19 cellular contexts compared by ENCODE assay signal in genomic region chr2:162938387-162938786, GRCh38.
"Had no signal": no experiment of that assay in that cellular context is flagged by ENCODE, and none has a peak within 500 bp of the region (broad histone marks: within the 10 kb centered on the region; RNA-seq: fewer than 3 reads in every experiment).

No MANE protein-coding gene starts in this region.

- H3K4me1 ChIP-seq: suprapubic skin, transverse colon had no signal

- DNase-seq: activated CD4-positive, alpha-beta T cell treated with anti-CD3 and anti-CD28 coated beads, Interleukin-2, amount 10 ng/mL, durations not matched to agents 7 days and 5 days; activated CD8-positive, alpha-beta memory T cell treated with anti-CD3 and anti-CD28 coated beads, Interleukin-2, amount 50 U/mL, for 4 hours; activated naive CD4-positive, alpha-beta T cell treated with anti-CD3 and anti-CD28 coated beads for 36 hours; activated T-cell treated with anti-CD3 and anti-CD28 coated beads, Interleukin-2, amount 50 U/mL, for 4 hours; anterior cingulate cortex; caudate nucleus; dorsolateral prefrontal cortex; foreskin fibroblast; occipital lobe; stimulated activated CD4-positive, alpha-beta T cell treated with anti-CD3 and anti-CD28 coated beads, Interleukin-2, amount 100 ng/mL, for 24 hours; T-cell; transverse colon had no signal

- H3K4me2 ChIP-seq: hepatocyte had no signal

- H3K36me3 Mint-ChIP-seq: T-cell had no signal

- H3K4me3 Mint-ChIP-seq: activated CD4-positive, alpha-beta T cell treated with anti-CD3 and anti-CD28 coated beads, Interleukin-2, amount 10 ng/mL, durations not matched to agents 7 days and 5 days; activated naive CD4-positive, alpha-beta T cell treated with anti-CD3 and anti-CD28 coated beads for 36 hours; activated T-cell treated with anti-CD3 and anti-CD28 coated beads, Interleukin-2, amount 50 U/mL, for 4 hours; brain; nephron; stimulated activated naive CD8-positive, alpha-beta T cell treated with anti-CD3 and anti-CD28 coated beads, Interleukin-15, Interleukin-2, amounts not matched to agents 100 ng/mL and 50 ng/mL, for 24 hours; T-cell had no signal

- H3K4me3 ChIP-seq: dorsolateral prefrontal cortex, hepatocyte, suprapubic skin, transverse colon had no signal

- H3K27ac ChIP-seq: dorsolateral prefrontal cortex, epithelial cell of prostate, hepatocyte, suprapubic skin, transverse colon had no signal

- ATAC-seq: activated CD4-positive, CD25-positive, alpha-beta regulatory T cell treated with anti-CD3 and anti-CD28 coated beads, Interleukin-2, amount 50 U/mL, for 24 hours; activated T-cell treated with anti-CD3 and anti-CD28 coated beads, Interleukin-2, amount 50 U/mL, for 4 hours; T-cell had no signal

- H3K27ac Mint-ChIP-seq: activated CD4-positive, alpha-beta T cell treated with anti-CD3 and anti-CD28 coated beads, Interleukin-2, amount 10 ng/mL, durations not matched to agents 7 days and 5 days; activated naive CD4-positive, alpha-beta T cell treated with anti-CD3 and anti-CD28 coated beads for 36 hours; brain; nephron; stimulated activated naive CD8-positive, alpha-beta T cell treated with anti-CD3 and anti-CD28 coated beads, Interleukin-15, Interleukin-2, amounts not matched to agents 100 ng/mL and 50 ng/mL, for 24 hours; T-cell had no signal

- H3K27me3 ChIP-seq: dorsolateral prefrontal cortex, hepatocyte, suprapubic skin, transverse colon had no signal

- H3K27me3 Mint-ChIP-seq: activated CD4-positive, alpha-beta T cell treated with anti-CD3 and anti-CD28 coated beads, Interleukin-2, amount 10 ng/mL, durations not matched to agents 7 days and 5 days; brain; stimulated activated naive CD8-positive, alpha-beta T cell treated with anti-CD3 and anti-CD28 coated beads, Interleukin-15, Interleukin-2, amounts not matched to agents 100 ng/mL and 50 ng/mL, for 24 hours; T-cell had no signal

- H3K4me1 Mint-ChIP-seq: activated CD4-positive, alpha-beta T cell treated with anti-CD3 and anti-CD28 coated beads, Interleukin-2, amount 10 ng/mL, durations not matched to agents 7 days and 5 days; brain; nephron; T-cell had no signal

- H3K36me3 ChIP-seq: suprapubic skin, transverse colon had no signal

- H3K79me2 ChIP-seq: hepatocyte had no signal
